1 cellular context compared by ENCODE assay signal in the genomic region with DNA sequence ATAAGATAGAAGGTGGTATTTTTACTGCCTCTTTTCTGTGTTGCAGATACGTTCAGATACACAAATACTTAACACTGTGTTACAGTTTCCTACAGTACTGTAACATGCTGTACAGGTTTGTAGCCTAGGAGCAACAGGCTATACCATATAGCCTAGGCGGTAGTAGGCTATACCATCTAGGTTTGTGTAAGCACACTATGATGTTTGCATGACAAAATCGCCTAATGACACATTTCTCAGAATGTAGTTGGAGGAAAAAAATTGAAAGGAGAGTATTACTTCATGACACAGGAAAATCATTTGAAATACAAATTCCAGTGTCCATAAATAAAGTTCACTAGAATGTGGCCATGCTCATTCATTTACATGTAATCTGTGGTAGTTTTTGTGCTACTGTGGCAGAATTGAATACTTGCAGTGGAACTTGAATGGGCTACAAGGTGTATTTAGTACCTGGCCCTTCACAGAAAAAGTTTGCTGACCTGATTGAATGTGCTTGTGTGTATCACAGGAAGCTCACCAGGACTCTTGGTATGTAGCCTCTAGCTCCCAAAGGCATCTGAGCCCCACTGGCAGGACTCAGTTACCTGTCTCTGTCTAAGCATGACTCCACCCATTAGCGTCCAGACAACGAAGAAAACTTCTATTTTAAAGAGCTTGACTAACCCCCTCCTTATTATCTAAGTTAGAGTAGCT.
TF ChIP-seq lines count a peak whose summit lies in the region.

No MANE protein-coding gene starts in this region.

TF ChIP-seq in K562, 482 proteins besides CTCF, POLR2A, EP300 and RAD21 (continued from another document):
- TF ChIP-seq, protein P1, sequence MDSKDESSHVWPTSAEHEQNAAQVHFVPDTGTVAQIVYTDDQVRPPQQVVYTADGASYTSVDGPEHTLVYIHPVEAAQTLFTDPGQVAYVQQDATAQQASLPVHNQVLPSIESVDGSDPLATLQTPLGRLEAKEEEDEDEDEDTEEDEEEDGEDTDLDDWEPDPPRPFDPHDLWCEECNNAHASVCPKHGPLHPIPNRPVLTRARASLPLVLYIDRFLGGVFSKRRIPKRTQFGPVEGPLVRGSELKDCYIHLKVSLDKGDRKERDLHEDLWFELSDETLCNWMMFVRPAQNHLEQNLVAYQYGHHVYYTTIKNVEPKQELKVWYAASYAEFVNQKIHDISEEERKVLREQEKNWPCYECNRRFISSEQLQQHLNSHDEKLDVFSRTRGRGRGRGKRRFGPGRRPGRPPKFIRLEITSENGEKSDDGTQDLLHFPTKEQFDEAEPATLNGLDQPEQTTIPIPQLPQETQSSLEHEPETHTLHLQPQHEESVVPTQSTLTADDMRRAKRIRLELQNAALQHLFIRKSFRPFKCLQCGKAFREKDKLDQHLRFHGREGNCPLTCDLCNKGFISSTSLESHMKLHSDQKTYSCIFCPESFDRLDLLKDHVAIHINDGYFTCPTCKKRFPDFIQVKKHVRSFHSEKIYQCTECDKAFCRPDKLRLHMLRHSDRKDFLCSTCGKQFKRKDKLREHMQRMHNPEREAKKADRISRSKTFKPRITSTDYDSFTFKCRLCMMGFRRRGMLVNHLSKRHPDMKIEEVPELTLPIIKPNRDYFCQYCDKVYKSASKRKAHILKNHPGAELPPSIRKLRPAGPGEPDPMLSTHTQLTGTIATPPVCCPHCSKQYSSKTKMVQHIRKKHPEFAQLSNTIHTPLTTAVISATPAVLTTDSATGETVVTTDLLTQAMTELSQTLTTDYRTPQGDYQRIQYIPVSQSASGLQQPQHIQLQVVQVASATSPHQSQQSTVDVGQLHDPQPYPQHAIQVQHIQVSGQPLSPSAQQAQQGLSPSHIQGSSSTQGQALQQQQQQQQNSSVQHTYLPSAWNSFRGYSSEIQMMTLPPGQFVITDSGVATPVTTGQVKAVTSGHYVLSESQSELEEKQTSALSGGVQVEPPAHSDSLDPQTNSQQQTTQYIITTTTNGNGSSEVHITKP (IDR thresholded peaks at IDR 0.05; ENCODE audit: partially characterized antibody) = peak; percentile 81
- TF ChIP-seq PHB (CRISPR knock-in tag; IDR thresholded peaks at IDR 0.05) (no peak), STAT5A (IDR thresholded peaks at IDR 0.05; ENCODE audit: borderline replicate concordance, low read length) (no peak), SUPT5H (IDR thresholded peaks at IDR 0.05) (peak; percentile 16; the same call in 1 of the 2 replicates), ZC3H4 (CRISPR knock-in tag; IDR thresholded peaks at IDR 0.05; ENCODE audit: borderline replicate concordance) (no peak)
- TF ChIP-seq, protein P2, sequence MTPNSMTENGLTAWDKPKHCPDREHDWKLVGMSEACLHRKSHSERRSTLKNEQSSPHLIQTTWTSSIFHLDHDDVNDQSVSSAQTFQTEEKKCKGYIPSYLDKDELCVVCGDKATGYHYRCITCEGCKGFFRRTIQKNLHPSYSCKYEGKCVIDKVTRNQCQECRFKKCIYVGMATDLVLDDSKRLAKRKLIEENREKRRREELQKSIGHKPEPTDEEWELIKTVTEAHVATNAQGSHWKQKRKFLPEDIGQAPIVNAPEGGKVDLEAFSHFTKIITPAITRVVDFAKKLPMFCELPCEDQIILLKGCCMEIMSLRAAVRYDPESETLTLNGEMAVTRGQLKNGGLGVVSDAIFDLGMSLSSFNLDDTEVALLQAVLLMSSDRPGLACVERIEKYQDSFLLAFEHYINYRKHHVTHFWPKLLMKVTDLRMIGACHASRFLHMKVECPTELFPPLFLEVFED (CRISPR knock-in tag; conservative IDR thresholded peaks at IDR 0.05) = no peak
- TF ChIP-seq, protein P3, sequence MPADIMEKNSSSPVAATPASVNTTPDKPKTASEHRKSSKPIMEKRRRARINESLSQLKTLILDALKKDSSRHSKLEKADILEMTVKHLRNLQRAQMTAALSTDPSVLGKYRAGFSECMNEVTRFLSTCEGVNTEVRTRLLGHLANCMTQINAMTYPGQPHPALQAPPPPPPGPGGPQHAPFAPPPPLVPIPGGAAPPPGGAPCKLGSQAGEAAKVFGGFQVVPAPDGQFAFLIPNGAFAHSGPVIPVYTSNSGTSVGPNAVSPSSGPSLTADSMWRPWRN (IDR thresholded peaks at IDR 0.05; ENCODE audit: low read depth) = no peak
